ENCODE assay signal across 1 cellular context in the genomic region with DNA sequence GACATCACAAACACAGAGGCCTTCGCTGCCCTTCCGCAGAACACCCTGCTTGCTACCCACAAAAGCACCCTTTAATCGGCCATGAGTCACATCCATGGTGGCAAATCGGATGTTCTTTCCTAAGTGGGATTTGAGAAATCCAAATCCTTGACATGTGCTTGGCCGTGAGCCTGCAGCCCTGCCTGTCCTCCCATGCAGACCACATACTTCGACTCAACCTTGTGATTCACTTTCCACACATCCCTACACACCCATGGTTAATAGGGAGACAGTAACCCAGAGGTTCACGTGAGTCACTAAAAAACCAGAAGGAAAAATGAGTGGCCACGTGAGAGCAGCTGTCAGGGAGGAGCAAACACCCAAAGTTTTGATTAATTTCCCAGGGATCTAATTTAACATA.
TF ChIP-seq lines count a peak whose summit lies in the region.

No MANE protein-coding gene starts in this region.

TF ChIP-seq in HEK293T, 16 proteins besides CTCF, POLR2A, EP300 and RAD21 (continued from another document):
- TF ChIP-seq TARDBP (IDR thresholded peaks at IDR 0.05) (no peak), SP1 (IDR thresholded peaks at IDR 0.05) (no peak), FOXM1 (IDR thresholded peaks at IDR 0.05; ENCODE audit: borderline replicate concordance) (no peak)
- TF ChIP-seq, protein P1, sequence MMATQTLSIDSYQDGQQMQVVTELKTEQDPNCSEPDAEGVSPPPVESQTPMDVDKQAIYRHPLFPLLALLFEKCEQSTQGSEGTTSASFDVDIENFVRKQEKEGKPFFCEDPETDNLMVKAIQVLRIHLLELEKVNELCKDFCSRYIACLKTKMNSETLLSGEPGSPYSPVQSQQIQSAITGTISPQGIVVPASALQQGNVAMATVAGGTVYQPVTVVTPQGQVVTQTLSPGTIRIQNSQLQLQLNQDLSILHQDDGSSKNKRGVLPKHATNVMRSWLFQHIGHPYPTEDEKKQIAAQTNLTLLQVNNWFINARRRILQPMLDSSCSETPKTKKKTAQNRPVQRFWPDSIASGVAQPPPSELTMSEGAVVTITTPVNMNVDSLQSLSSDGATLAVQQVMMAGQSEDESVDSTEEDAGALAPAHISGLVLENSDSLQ (IDR thresholded peaks at IDR 0.05) = no peak
